In genomic region chr2:27960237-27960912, GRCh38 we compare ENCODE assay signal across 9 cellular contexts.
DNase-seq lines count a peak whose midpoint lies in the region; ATAC-seq, FAIRE-seq and TF ChIP-seq lines count a peak whose summit lies in the region.
"Had no signal": no experiment of that assay in that cellular context is flagged by ENCODE, and none has a peak within 500 bp of the region (broad histone marks: within the 10 kb centered on the region; RNA-seq: fewer than 3 reads in every experiment).

No MANE protein-coding gene starts in this region.

- TF ChIP-seq CTCF in AG09309 (IDR thresholded peaks at IDR 0.05; ENCODE audit: control insufficient read depth, insufficient read depth, low read depth, low read length, missing control alignments), result no peak
- TF ChIP-seq CTCF in brain (conservative IDR thresholded peaks at IDR 0.05), result no peak
- TF ChIP-seq CTCF in GM10266 (IDR thresholded peaks at IDR 0.05; ENCODE audit: control insufficient read depth, insufficient read depth, low read depth, missing control alignments), result no peak

- no peaks in the 10 kb centered on the region for H3K27me3 Mint-ChIP-seq in brain
- no peaks in the 10 kb centered on the region for H3K27me3 Mint-ChIP-seq in natural killer cell treated with Interleukin-12 subunit alpha and Interleukin-12 subunit beta and Interleukin-15 and Interleukin-18, amount 100 ng/mL, for 72 hours

- DNase-seq in AG09309 (ENCODE audit: low read depth), result peak; percentile 87
- peak; percentile 18 for DNase-seq in HTR-8/SVneo (ENCODE audit: insufficient read length, low spot score)
- no peak for DNase-seq in natural killer cell treated with Interleukin-12 subunit alpha and Interleukin-12 subunit beta and Interleukin-15 and Interleukin-18, amount 100 ng/mL, for 72 hours (ENCODE audit: low spot score)
- no peak for DNase-seq in mesenteric fat pad (ENCODE audit: low spot score)
- DNase-seq in GM10266 (ENCODE audit: extremely low spot score), result no peak

- H3K27ac Mint-ChIP-seq in brain, result peak overlapping the region in 4 of 5 experiments; percentile 9 to 83 (median 56)
- H3K27ac Mint-ChIP-seq in natural killer cell treated with Interleukin-12 subunit alpha and Interleukin-12 subunit beta and Interleukin-15 and Interleukin-18, amount 100 ng/mL, for 72 hours, result peak overlapping the region; percentile 90 to 94

- H3K9me3 Mint-ChIP-seq in brain, result peaks cover 0 to 14% (median 0%) of the 10 kb centered on the region in 5 experiments
- H3K9me3 Mint-ChIP-seq in natural killer cell treated with Interleukin-12 subunit alpha and Interleukin-12 subunit beta and Interleukin-15 and Interleukin-18, amount 100 ng/mL, for 72 hours, result no peaks in the 10 kb centered on the region

- peaks cover 13% of the 10 kb centered on the region for H3K36me3 Mint-ChIP-seq in brain
- peaks cover 12% of the 10 kb centered on the region for H3K36me3 Mint-ChIP-seq in natural killer cell treated with Interleukin-12 subunit alpha and Interleukin-12 subunit beta and Interleukin-15 and Interleukin-18, amount 100 ng/mL, for 72 hours

- peaks cover 41% of the 10 kb centered on the region for H3K4me1 Mint-ChIP-seq in brain
- peaks cover 49 to 72% of the 10 kb centered on the region in 2 donors for H3K4me1 Mint-ChIP-seq in natural killer cell treated with Interleukin-12 subunit alpha and Interleukin-12 subunit beta and Interleukin-15 and Interleukin-18, amount 100 ng/mL, for 72 hours (ENCODE audit: low read depth in 2 of 2)

- peak; percentile 82 to 89 for ATAC-seq in natural killer cell treated with Interleukin-12 subunit alpha and Interleukin-12 subunit beta and Interleukin-15 and Interleukin-18, amount 100 ng/mL, for 72 hours
- ATAC-seq in HG02840 (IDR thresholded peaks at IDR 0.05; ENCODE audit: low FRiP score, unreplicated experiment) (no peak), HG03442 (IDR thresholded peaks at IDR 0.05; ENCODE audit: unreplicated experiment) (no peak)

- no peak overlapping the region for H3K4me3 ChIP-seq in AG09309 (ENCODE audit: control insufficient read depth, low read depth, low read length)
- H3K4me3 ChIP-seq: right lobe of liver had no signal

- FAIRE-seq in HTR-8/SVneo (lab: Jason Lieb, UNC), result peak; percentile 55

- peak overlapping the region in 3 of 5 experiments; percentile 4 to 40 (median 26) for H3K4me3 Mint-ChIP-seq in brain
- peak overlapping the region; percentile 79 for H3K4me3 Mint-ChIP-seq in natural killer cell treated with Interleukin-12 subunit alpha and Interleukin-12 subunit beta and Interleukin-15 and Interleukin-18, amount 100 ng/mL, for 72 hours

Comparison
In these comparisons a context has a peak if more than half of its experiments do, and no peak if none do; other contexts are left out.
1. DNase-seq: peak in AG09309 (single experiment) and HTR-8/SVneo (single experiment); none in natural killer cell treated with Interleukin-12 subunit alpha and Interleukin-12 subunit beta and Interleukin-15 and Interleukin-18, amount 100 ng/mL, for 72 hours (single experiment), mesenteric fat pad (single experiment) and GM10266 (single experiment).
2. ATAC-seq: peak in natural killer cell treated with Interleukin-12 subunit alpha and Interleukin-12 subunit beta and Interleukin-15 and Interleukin-18, amount 100 ng/mL, for 72 hours (2 of 2); none in HG02840 (single experiment) and HG03442 (single experiment).